Comparison of ENCODE assay signal across 1 cellular context in genomic region chr1:78511334-78511733, GRCh38.
TF ChIP-seq lines count a peak whose summit lies in the region.

No MANE protein-coding gene starts in this region.

TF ChIP-seq in HepG2, 621 proteins besides CTCF, POLR2A, EP300 and RAD21 (continued from another document):
- TF ChIP-seq IKZF5 (CRISPR knock-in tag; IDR thresholded peaks at IDR 0.05): no peak
- TF ChIP-seq ZNF629 (CRISPR knock-in tag; conservative IDR thresholded peaks at IDR 0.05): no peak
- TF ChIP-seq ZFP36 (IDR thresholded peaks at IDR 0.05; ENCODE audit: borderline replicate concordance, low read depth, low read length, partially characterized antibody): peak; percentile 44
